In the genomic region with DNA sequence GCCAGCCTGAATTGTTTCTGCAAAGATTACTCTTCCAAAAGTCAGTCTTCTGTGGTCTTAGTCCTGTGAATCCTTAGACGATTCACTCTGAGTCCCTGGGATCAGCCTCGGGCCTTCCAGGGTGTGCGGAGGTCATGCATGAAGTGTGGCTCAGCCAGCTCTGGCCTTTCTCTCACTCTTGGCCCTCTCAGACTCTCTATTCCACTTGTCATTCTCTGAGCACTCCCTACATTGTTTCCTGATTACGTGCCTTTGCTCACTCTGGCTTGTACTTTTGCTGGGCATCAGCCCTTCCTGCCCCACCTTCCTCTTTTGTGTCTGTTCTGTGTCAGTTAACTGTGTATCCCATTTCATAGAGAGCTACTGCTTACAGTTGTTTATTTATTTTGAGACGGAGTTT, we compare ENCODE assay signal across 9 cellular contexts. TPM values are rescaled to one million over a fixed set of nuclear protein-coding genes. Genes with fewer than 3 reads are reported as not detected.
DNase-seq lines count a peak whose midpoint lies in the region; ATAC-seq and TF ChIP-seq lines count a peak whose summit lies in the region.
"Had no signal": no experiment of that assay in that cellular context is flagged by ENCODE, and none has a peak within 500 bp of the region (broad histone marks: within the 10 kb centered on the region; RNA-seq: fewer than 3 reads in every experiment).

No MANE protein-coding gene starts in this region.

- TF ChIP-seq CTCF in transverse colon (IDR thresholded peaks at IDR 0.05) (no peak), GM23338 (conservative IDR thresholded peaks at IDR 0.05; ENCODE audit: low read depth in 2 of 2) (no peak)

- H3K27ac ChIP-seq in transverse colon: peak overlapping the region; percentile 48 to 72 (median 54)
- no peak overlapping the region; the same call in 1 of the 2 replicates for H3K27ac ChIP-seq in GM23338 (ENCODE audit: low read depth)
- H3K27ac ChIP-seq: A549 had no signal

- TF ChIP-seq EP300 in transverse colon (IDR thresholded peaks at IDR 0.05; ENCODE audit: low read depth): no peak

- DNase-seq in NCI-H2196 (lab: John Stamatoyannopoulos, UW; ENCODE audit: unreplicated experiment) (peak; percentile 16), NCI-H2196 treated with DMSO at 0.1 percent for 48 hours (lab: John Stamatoyannopoulos, UW; ENCODE audit: unreplicated experiment) (no peak), astrocyte of the hippocampus (ENCODE audit: low read depth, low spot score) (peak; percentile 79), left colon (no peak), transverse colon (no peak), ureter (ENCODE audit: low spot score) (no peak), GM23338 (ENCODE audit: low spot score) (no peak)

- peaks cover 13% of the 10 kb centered on the region; the same call in 1 of the 2 replicates for H4K20me1 ChIP-seq in GM23338 (replicated peaks; ENCODE audit: insufficient read depth)

- peaks cover 26% of the 10 kb centered on the region for H3K4me1 Mint-ChIP-seq in GM23338

- H3K4me3 ChIP-seq in transverse colon: no peak overlapping the region
- H3K4me3 ChIP-seq in GM23338: no peak overlapping the region
- H3K4me3 ChIP-seq: A549 had no signal

- no peak overlapping the region for H3K4me2 ChIP-seq in GM23338
- H3K4me2 ChIP-seq: A549 had no signal

- H3F3A ChIP-seq in GM23338 (replicated peaks; ENCODE audit: low read depth): no peaks in the 10 kb centered on the region

- peaks cover 98% of the 10 kb centered on the region for H3K79me2 ChIP-seq in GM23338 (replicated peaks; ENCODE audit: insufficient read depth)

- 57 to 81% methylated on average over 4 to 5 of the region's 5 CpGs for WGBS in transverse colon (ENCODE audit: low coverage in 1 of 2), 2 donors

- intact Hi-C loops in left colon (cut with DNase I, micrococcal nuclease): no loop called here
- intact Hi-C loops in transverse colon (cut with DNase I; ENCODE audit: low total_unique reads): no loop called here

- H3K9me2 ChIP-seq in GM23338 (ENCODE audit: insufficient read depth): peaks cover 3% of the 10 kb centered on the region; the same call in 1 of the 2 replicates

- H3K36me3 ChIP-seq in transverse colon (no peaks in the 10 kb centered on the region), GM23338 (ENCODE audit: insufficient read depth) (no peaks in the 10 kb centered on the region)

- in situ Hi-C loops in transverse colon (cut with MboI; ENCODE audit: low pct_ligation_motif_present in 1 of 4, low pct_unique_long_range_greater_than_20kb in 1 of 4, low sequenced_read_pairs in 3 of 4): no loop called here

- TF ChIP-seq POLR2A in transverse colon (IDR thresholded peaks at IDR 0.05): no peak

- ATAC-seq in left colon: peak; percentile 73
- no peak for ATAC-seq in GM23338
- ATAC-seq in GM19035 (IDR thresholded peaks at IDR 0.05; ENCODE audit: unreplicated experiment): no peak
- ATAC-seq: A549 had no signal

- H3K4me3 Mint-ChIP-seq in GM23338: no peak overlapping the region

- no peaks in the 10 kb centered on the region for H3K36me3 Mint-ChIP-seq in GM23338 (ENCODE audit: low read depth)

- H3K4me1 ChIP-seq in transverse colon (peaks cover 23 to 56% (median 37%) of the 10 kb centered on the region in 4 donors), GM23338 (ENCODE audit: insufficient read depth) (peaks cover 4% of the 10 kb centered on the region; the same call in 1 of the 2 replicates)

- peaks cover 4% of the 10 kb centered on the region; the same call in 2 of the 3 replicates for H3K9me3 Mint-ChIP-seq in GM23338

- no peaks in the 10 kb centered on the region for H3K9me3 ChIP-seq in transverse colon
- H3K9me3 ChIP-seq: A549 had no signal

- no peaks in the 10 kb centered on the region for H3K27me3 ChIP-seq in transverse colon
- no peaks in the 10 kb centered on the region for H3K27me3 ChIP-seq in GM23338 (ENCODE audit: insufficient read depth)

- no peak overlapping the region; the same call in 1 of the 2 replicates for H3K27ac Mint-ChIP-seq in GM23338

- H2AFZ ChIP-seq in GM23338: no peak overlapping the region

- peaks cover 7% of the 10 kb centered on the region for H3K27me3 Mint-ChIP-seq in GM23338 (ENCODE audit: insufficient read depth, low read depth, poor library complexity)

TF ChIP-seq in GM23338, 12 proteins besides CTCF, POLR2A, EP300 and RAD21 (continues in another document):
- no peak for TF ChIP-seq POLR2AphosphoS5 (IDR thresholded peaks at IDR 0.05; ENCODE audit: low read depth)
- TF ChIP-seq, protein P1, sequence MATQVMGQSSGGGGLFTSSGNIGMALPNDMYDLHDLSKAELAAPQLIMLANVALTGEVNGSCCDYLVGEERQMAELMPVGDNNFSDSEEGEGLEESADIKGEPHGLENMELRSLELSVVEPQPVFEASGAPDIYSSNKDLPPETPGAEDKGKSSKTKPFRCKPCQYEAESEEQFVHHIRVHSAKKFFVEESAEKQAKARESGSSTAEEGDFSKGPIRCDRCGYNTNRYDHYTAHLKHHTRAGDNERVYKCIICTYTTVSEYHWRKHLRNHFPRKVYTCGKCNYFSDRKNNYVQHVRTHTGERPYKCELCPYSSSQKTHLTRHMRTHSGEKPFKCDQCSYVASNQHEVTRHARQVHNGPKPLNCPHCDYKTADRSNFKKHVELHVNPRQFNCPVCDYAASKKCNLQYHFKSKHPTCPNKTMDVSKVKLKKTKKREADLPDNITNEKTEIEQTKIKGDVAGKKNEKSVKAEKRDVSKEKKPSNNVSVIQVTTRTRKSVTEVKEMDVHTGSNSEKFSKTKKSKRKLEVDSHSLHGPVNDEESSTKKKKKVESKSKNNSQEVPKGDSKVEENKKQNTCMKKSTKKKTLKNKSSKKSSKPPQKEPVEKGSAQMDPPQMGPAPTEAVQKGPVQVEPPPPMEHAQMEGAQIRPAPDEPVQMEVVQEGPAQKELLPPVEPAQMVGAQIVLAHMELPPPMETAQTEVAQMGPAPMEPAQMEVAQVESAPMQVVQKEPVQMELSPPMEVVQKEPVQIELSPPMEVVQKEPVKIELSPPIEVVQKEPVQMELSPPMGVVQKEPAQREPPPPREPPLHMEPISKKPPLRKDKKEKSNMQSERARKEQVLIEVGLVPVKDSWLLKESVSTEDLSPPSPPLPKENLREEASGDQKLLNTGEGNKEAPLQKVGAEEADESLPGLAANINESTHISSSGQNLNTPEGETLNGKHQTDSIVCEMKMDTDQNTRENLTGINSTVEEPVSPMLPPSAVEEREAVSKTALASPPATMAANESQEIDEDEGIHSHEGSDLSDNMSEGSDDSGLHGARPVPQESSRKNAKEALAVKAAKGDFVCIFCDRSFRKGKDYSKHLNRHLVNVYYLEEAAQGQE (IDR thresholded peaks at IDR 0.05; ENCODE audit: unreplicated experiment): no peak
- TF ChIP-seq NANOG (IDR thresholded peaks at IDR 0.05; ENCODE audit: borderline replicate concordance): no peak
- TF ChIP-seq ZNF331 (CRISPR knock-in tag; IDR thresholded peaks at IDR 0.05; ENCODE audit: low read depth): no peak
- TF ChIP-seq EZH2 (IDR thresholded peaks at IDR 0.05; ENCODE audit: low read depth, unreplicated experiment): no peak
- TF ChIP-seq CREB1 (CRISPR knock-in tag; IDR thresholded peaks at IDR 0.05; ENCODE audit: low read depth): no peak
- no peak for TF ChIP-seq ZNF114 (CRISPR knock-in tag; IDR thresholded peaks at IDR 0.05)
- TF ChIP-seq, protein P2, sequence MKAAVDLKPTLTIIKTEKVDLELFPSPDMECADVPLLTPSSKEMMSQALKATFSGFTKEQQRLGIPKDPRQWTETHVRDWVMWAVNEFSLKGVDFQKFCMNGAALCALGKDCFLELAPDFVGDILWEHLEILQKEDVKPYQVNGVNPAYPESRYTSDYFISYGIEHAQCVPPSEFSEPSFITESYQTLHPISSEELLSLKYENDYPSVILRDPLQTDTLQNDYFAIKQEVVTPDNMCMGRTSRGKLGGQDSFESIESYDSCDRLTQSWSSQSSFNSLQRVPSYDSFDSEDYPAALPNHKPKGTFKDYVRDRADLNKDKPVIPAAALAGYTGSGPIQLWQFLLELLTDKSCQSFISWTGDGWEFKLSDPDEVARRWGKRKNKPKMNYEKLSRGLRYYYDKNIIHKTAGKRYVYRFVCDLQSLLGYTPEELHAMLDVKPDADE (IDR thresholded peaks at IDR 0.05): no peak

RNA-seq across cellular contexts. Expression of a gene that starts 36.0 kb away (rescaled TPM):
- 10 to 100 TPM; 51.6 to 78.0 TPM for total RNA-seq in left colon
- 10 to 100 TPM; 19.5 to 53.9 (median 41.4) TPM for total RNA-seq in transverse colon
- total RNA-seq in ureter: 61.5 TPM
- total RNA-seq in GM23338 (2014; rRNA removed; shearing (Covaris generic)): 29.0 and 32.0 TPM in 2 replicates
- polyA plus RNA-seq in GM23338 (2016; fragmentation: Nextera tagmentation; extraction: Ambion mirVana): 14.2 and 17.4 TPM in 2 replicates

Comparison
In these comparisons a context has a peak if more than half of its experiments do, and no peak if none do; other contexts are left out.
1. DNase-seq: peak in NCI-H2196 (single experiment) and astrocyte of the hippocampus (single experiment); none in NCI-H2196 treated with DMSO at 0.1 percent for 48 hours (single experiment), left colon (0 of 2), transverse colon (single experiment), ureter (single experiment) and GM23338 (single experiment).